10 cellular contexts compared by ENCODE assay signal in genomic region chr1:241637604-241638003, GRCh38. TPM values are rescaled to one million over a fixed set of nuclear protein-coding genes. Genes with fewer than 3 reads are reported as not detected.
DNase-seq lines count a peak whose midpoint lies in the region; ATAC-seq and TF ChIP-seq lines count a peak whose summit lies in the region.
"Had no signal": no experiment of that assay in that cellular context is flagged by ENCODE, and none has a peak within 500 bp of the region (broad histone marks: within the 10 kb centered on the region; RNA-seq: fewer than 3 reads in every experiment).

No MANE protein-coding gene starts in this region.

- CTCF ChIA-PET in activated CD8-positive, alpha-beta T cell treated with anti-CD3 and anti-CD28 coated beads for 36 hours (lab: Charles Lee), result interaction anchor here (2.1 to 2.9 kb wide), 2 partner anchors 10 to 26 kb away, joined by 7 to 8 read pairs; no protein-coding TSS in a partner anchor

- peak overlapping the region; percentile 83 for H3K4me3 ChIP-seq in CD4-positive, CD25-positive, alpha-beta regulatory T cell (ENCODE audit: low read depth, low read length)
- peak overlapping the region; percentile 95 for H3K4me3 ChIP-seq in HUES6 (ENCODE audit: low read depth, low read length)
- H3K4me3 ChIP-seq in kidney epithelial cell (ENCODE audit: low read depth, low read length), result peak overlapping the region; percentile 99

- peaks cover 20 to 41% (median 34%) of the 10 kb centered on the region in 4 donors for H3K4me1 Mint-ChIP-seq in CD4-positive, CD25-positive, alpha-beta regulatory T cell
- H3K4me1 Mint-ChIP-seq in activated CD8-positive, alpha-beta T cell treated with anti-CD3 and anti-CD28 coated beads for 36 hours (ENCODE audit: low read depth), result peaks cover 51% of the 10 kb centered on the region

- intact Hi-C loops in activated CD8-positive, alpha-beta T cell treated with anti-CD3 and anti-CD28 coated beads for 36 hours (cut with micrococcal nuclease), result no loop called here

- H3K4me1 ChIP-seq in CD4-positive, CD25-positive, alpha-beta regulatory T cell (ENCODE audit: control insufficient read depth, insufficient read depth, low read length, poor library complexity, severe bottlenecking), result peaks cover 20% of the 10 kb centered on the region
- H3K4me1 ChIP-seq in HUES6 (ENCODE audit: control insufficient read depth, insufficient read depth, low read length), result peaks cover 15% of the 10 kb centered on the region

- POLR2A ChIA-PET in activated CD8-positive, alpha-beta T cell treated with anti-CD3 and anti-CD28 coated beads for 36 hours (lab: Charles Lee), result interaction anchor here (0.5 kb wide), 1 partner anchor 10 kb away, joined by 3 read pairs; no protein-coding TSS in a partner anchor

- H3K9ac ChIP-seq in HUES6 (ENCODE audit: low read length), result no peak overlapping the region

- peaks cover 0 to 3% (median 0%) of the 10 kb centered on the region in 7 donors for H3K9me3 Mint-ChIP-seq in CD4-positive, CD25-positive, alpha-beta regulatory T cell
- peaks cover 9% of the 10 kb centered on the region for H3K9me3 Mint-ChIP-seq in activated CD8-positive, alpha-beta T cell treated with anti-CD3 and anti-CD28 coated beads for 36 hours

- no peaks in the 10 kb centered on the region for H3K9me3 ChIP-seq in CD4-positive, CD25-positive, alpha-beta regulatory T cell (ENCODE audit: control insufficient read depth in 2 of 2, low read length in 2 of 2)
- peaks cover 14% of the 10 kb centered on the region for H3K9me3 ChIP-seq in HUES6 (ENCODE audit: control insufficient read depth, insufficient read depth, low read depth, low read length)
- H3K9me3 ChIP-seq: ascending aorta had no signal

- no peaks in the 10 kb centered on the region for H3K27me3 ChIP-seq in CD4-positive, CD25-positive, alpha-beta regulatory T cell (ENCODE audit: control insufficient read depth, insufficient read depth, low read length)
- no peaks in the 10 kb centered on the region for H3K27me3 ChIP-seq in HUES6 (ENCODE audit: control insufficient read depth, insufficient read depth, low read length)
- H3K27me3 ChIP-seq in kidney epithelial cell (ENCODE audit: control insufficient read depth, insufficient read depth, low read length), result no peaks in the 10 kb centered on the region
- H3K27me3 ChIP-seq: ascending aorta had no signal

- H3K36me3 Mint-ChIP-seq in CD4-positive, CD25-positive, alpha-beta regulatory T cell, result peaks cover 5% of the 10 kb centered on the region
- peaks cover 44% of the 10 kb centered on the region for H3K36me3 Mint-ChIP-seq in activated CD8-positive, alpha-beta T cell treated with anti-CD3 and anti-CD28 coated beads for 36 hours (ENCODE audit: low read depth)

- ATAC-seq in CD4-positive, CD25-positive, alpha-beta regulatory T cell (ENCODE audit: low read depth in 2 of 2), result no peak
- no peak for ATAC-seq in activated CD8-positive, alpha-beta T cell treated with anti-CD3 and anti-CD28 coated beads for 36 hours
- no peak for ATAC-seq in HG03280 (IDR thresholded peaks at IDR 0.05; ENCODE audit: unreplicated experiment)
- no peak for ATAC-seq in GM19463 (IDR thresholded peaks at IDR 0.05; ENCODE audit: unreplicated experiment)

- peak overlapping the region; percentile 45 to 97 (median 68) for H3K4me3 Mint-ChIP-seq in CD4-positive, CD25-positive, alpha-beta regulatory T cell
- peak overlapping the region; percentile 91 for H3K4me3 Mint-ChIP-seq in activated CD8-positive, alpha-beta T cell treated with anti-CD3 and anti-CD28 coated beads for 36 hours

- peaks cover 5% of the 10 kb centered on the region for H3K36me3 ChIP-seq in CD4-positive, CD25-positive, alpha-beta regulatory T cell (ENCODE audit: control insufficient read depth, insufficient read depth, low read length)
- H3K36me3 ChIP-seq in HUES6 (ENCODE audit: control insufficient read depth, insufficient read depth, low read length) (peaks cover 43% of the 10 kb centered on the region), kidney epithelial cell (ENCODE audit: control insufficient read depth, insufficient read depth, low read length) (no peaks in the 10 kb centered on the region)

- no peak overlapping the region for H3K27ac ChIP-seq in CD4-positive, CD25-positive, alpha-beta regulatory T cell (ENCODE audit: insufficient read depth, low read length, poor library complexity, severe bottlenecking)
- H3K27ac ChIP-seq in HUES6 (ENCODE audit: low read depth, low read length), result no peak overlapping the region
- H3K27ac ChIP-seq: ascending aorta had no signal

- no peak for TF ChIP-seq CTCF in activated CD8-positive, alpha-beta T cell treated with anti-CD3 and anti-CD28 coated beads for 36 hours (IDR thresholded peaks at IDR 0.05)
- no peak for TF ChIP-seq CTCF in kidney epithelial cell (IDR thresholded peaks at IDR 0.05; ENCODE audit: insufficient read depth, low read length, poor library complexity, severe bottlenecking)

- DNase-seq in CD4-positive, CD25-positive, alpha-beta regulatory T cell, result no peak
- no peak for DNase-seq in activated CD8-positive, alpha-beta T cell treated with anti-CD3 and anti-CD28 coated beads for 36 hours
- DNase-seq in kidney epithelial cell (ENCODE audit: low read depth) (no peak), cerebellum (ENCODE audit: low spot score) (no peak), SHP77 (lab: John Stamatoyannopoulos, UW) (no peak)

- H3K27me3 Mint-ChIP-seq in CD4-positive, CD25-positive, alpha-beta regulatory T cell, result no peaks in the 10 kb centered on the region
- no peaks in the 10 kb centered on the region for H3K27me3 Mint-ChIP-seq in activated CD8-positive, alpha-beta T cell treated with anti-CD3 and anti-CD28 coated beads for 36 hours

- H3K27ac Mint-ChIP-seq in CD4-positive, CD25-positive, alpha-beta regulatory T cell, result no peak overlapping the region
- H3K27ac Mint-ChIP-seq in activated CD8-positive, alpha-beta T cell treated with anti-CD3 and anti-CD28 coated beads for 36 hours, result no peak overlapping the region

RNA-seq across cellular contexts. Expression of gene CHML, which starts 2.6 kb away (rescaled TPM):
- 5.5 TPM for total RNA-seq in CD4-positive, CD25-positive, alpha-beta regulatory T cell
- polyA plus RNA-seq in CD4-positive, CD25-positive, alpha-beta regulatory T cell, result 1 to 10 TPM; 1.2 to 3.8 (median 3.3) TPM
- total RNA-seq in activated CD8-positive, alpha-beta T cell treated with anti-CD3 and anti-CD28 coated beads for 36 hours, result 10 to 100 TPM; 20.3 to 24.7 TPM
- 15.3 and 20.5 TPM in 2 replicates for total RNA-seq in kidney epithelial cell
- total RNA-seq in cerebellum, result 59.8 TPM

RNA-seq across cellular contexts. Expression of gene OPN3, which starts 2.6 kb away (rescaled TPM):
- 3.3 TPM for total RNA-seq in CD4-positive, CD25-positive, alpha-beta regulatory T cell
- polyA plus RNA-seq in CD4-positive, CD25-positive, alpha-beta regulatory T cell, result 10 to 100 TPM; 11.2 to 20.4 (median 17.1) TPM
- 10 to 100 TPM in 1 of 2 experiments, 1 to 10 TPM in 1; 9.9 to 11.8 TPM for total RNA-seq in activated CD8-positive, alpha-beta T cell treated with anti-CD3 and anti-CD28 coated beads for 36 hours
- total RNA-seq in kidney epithelial cell (25.7 and 29.8 TPM in 2 replicates), cerebellum (10.2 TPM)

RNA-seq across cellular contexts. Expression of gene WDR64, which starts 14.5 kb away (rescaled TPM):
- not detected for total RNA-seq in CD4-positive, CD25-positive, alpha-beta regulatory T cell
- polyA plus RNA-seq in CD4-positive, CD25-positive, alpha-beta regulatory T cell, result under 1 TPM in 3 of 4 donors, not detected in 1; 0.08 to 1.00 (median 0.35) TPM
- total RNA-seq in activated CD8-positive, alpha-beta T cell treated with anti-CD3 and anti-CD28 coated beads for 36 hours, result not detected
- total RNA-seq in kidney epithelial cell (not detected in 2 replicates), cerebellum (not detected)
- total RNA-seq: ascending aorta, ureter had no signal
